Comparison of ENCODE assay signal across 14 cellular contexts in genomic region chr6:66478705-66479104, GRCh38.
"Had no signal": no experiment of that assay in that cellular context is flagged by ENCODE, and none has a peak within 500 bp of the region (broad histone marks: within the 10 kb centered on the region; RNA-seq: fewer than 3 reads in every experiment).

No MANE protein-coding gene starts in this region.

- ATAC-seq: activated T-cell treated with anti-CD3 and anti-CD28 coated beads, Interleukin-2, amount 50 U/mL, for 72 hours; heart left ventricle; left colon; pancreas had no signal

- H3K4me3 ChIP-seq: breast epithelium, heart left ventricle, lung, pancreas had no signal

- H3K27ac Mint-ChIP-seq: activated CD4-positive, alpha-beta memory T cell treated with anti-CD3 and anti-CD28 coated beads, Interleukin-2, amount 10 ng/mL, durations not matched to agents 7 days and 5 days; activated T-cell treated with anti-CD3 and anti-CD28 coated beads, Interleukin-2, amount 50 U/mL, for 72 hours; naive B cell had no signal

- H3K4me3 Mint-ChIP-seq: activated CD4-positive, alpha-beta memory T cell treated with anti-CD3 and anti-CD28 coated beads, Interleukin-2, amount 10 ng/mL, durations not matched to agents 7 days and 5 days; activated T-cell treated with anti-CD3 and anti-CD28 coated beads, Interleukin-2, amount 50 U/mL, for 72 hours; naive B cell had no signal

- H3K4me1 Mint-ChIP-seq: activated CD4-positive, alpha-beta memory T cell treated with anti-CD3 and anti-CD28 coated beads, Interleukin-2, amount 10 ng/mL, durations not matched to agents 7 days and 5 days; naive B cell had no signal

- DNase-seq: activated CD4-positive, alpha-beta memory T cell treated with anti-CD3 and anti-CD28 coated beads, Interleukin-2, amount 10 ng/mL, durations not matched to agents 7 days and 5 days; activated CD4-positive, alpha-beta T cell treated with anti-CD3 and anti-CD28 coated beads for 1 hour; activated naive CD4-positive, alpha-beta T cell; activated T-cell treated with anti-CD3 and anti-CD28 coated beads, Interleukin-2, amount 50 U/mL, for 72 hours; aorta; dermis blood vessel endothelial cell; erythroblast; heart left ventricle; left colon; naive B cell; pancreas; stimulated activated CD4-positive, alpha-beta T cell treated with anti-CD3 and anti-CD28 coated beads, Interleukin-4, amount 100 ng/mL, for 24 hours had no signal

- H3K36me3 Mint-ChIP-seq: naive B cell had no signal
